1 cellular context compared by ENCODE assay signal in genomic region chr12:93136243-93137015, GRCh38.
TF ChIP-seq lines count a peak whose summit lies in the region.

No MANE protein-coding gene starts in this region.

TF ChIP-seq in HepG2, 621 proteins besides CTCF, POLR2A, EP300 and RAD21 (continued from another document and continues in another):
- no peak for TF ChIP-seq ZBTB10 (CRISPR knock-in tag; IDR thresholded peaks at IDR 0.05; ENCODE audit: borderline replicate concordance)
- peak; percentile 52 for TF ChIP-seq TFE3 (CRISPR knock-in tag; IDR thresholded peaks at IDR 0.05)
- no peak for TF ChIP-seq MED13 (CRISPR knock-in tag; IDR thresholded peaks at IDR 0.05)
- no peak for TF ChIP-seq ZNF567 (CRISPR knock-in tag; IDR thresholded peaks at IDR 0.05; ENCODE audit: borderline replicate concordance)
- no peak for TF ChIP-seq PCBP1 (IDR thresholded peaks at IDR 0.05; ENCODE audit: borderline replicate concordance, low read depth, low read length)
- TF ChIP-seq ZKSCAN8 (CRISPR knock-in tag; IDR thresholded peaks at IDR 0.05; ENCODE audit: borderline replicate concordance), result no peak
- TF ChIP-seq HDAC1 (CRISPR knock-in tag; IDR thresholded peaks at IDR 0.05), result no peak
- TF ChIP-seq ZNF317 (CRISPR knock-in tag; IDR thresholded peaks at IDR 0.05), result no peak
- peak; percentile 69 for TF ChIP-seq ZBTB40 (IDR thresholded peaks at IDR 0.05)
- peak; percentile 99 for TF ChIP-seq ZBTB40 (CRISPR knock-in tag; IDR thresholded peaks at IDR 0.05)
- TF ChIP-seq HOMEZ (CRISPR knock-in tag; IDR thresholded peaks at IDR 0.05; ENCODE audit: low read depth), result no peak
- peak; percentile 11; the same call in 1 of the 2 replicates for TF ChIP-seq ARID5B (CRISPR knock-in tag; IDR thresholded peaks at IDR 0.05)
- TF ChIP-seq ZBTB43 (CRISPR knock-in tag; conservative IDR thresholded peaks at IDR 0.05), result 0 out of 2 replicates have a peak, but pooled peaks have one; percentile 37
- TF ChIP-seq USF2 (IDR thresholded peaks at IDR 0.05; ENCODE audit: low read depth, low read length), result no peak
- TF ChIP-seq USF2 (CRISPR knock-in tag; IDR thresholded peaks at IDR 0.05; ENCODE audit: borderline replicate concordance), result peak; percentile 34; the same call in 1 of the 2 replicates
- TF ChIP-seq SMARCE1 (IDR thresholded peaks at IDR 0.05; ENCODE audit: borderline replicate concordance), result no peak
- no peak for TF ChIP-seq CHCHD3 (CRISPR knock-in tag; IDR thresholded peaks at IDR 0.05)
- TF ChIP-seq STAG1 (CRISPR knock-in tag; IDR thresholded peaks at IDR 0.05), result peak; percentile 13; the same call in 1 of the 2 replicates
